ENCODE assay signal across 35 cellular contexts in the genomic region with DNA sequence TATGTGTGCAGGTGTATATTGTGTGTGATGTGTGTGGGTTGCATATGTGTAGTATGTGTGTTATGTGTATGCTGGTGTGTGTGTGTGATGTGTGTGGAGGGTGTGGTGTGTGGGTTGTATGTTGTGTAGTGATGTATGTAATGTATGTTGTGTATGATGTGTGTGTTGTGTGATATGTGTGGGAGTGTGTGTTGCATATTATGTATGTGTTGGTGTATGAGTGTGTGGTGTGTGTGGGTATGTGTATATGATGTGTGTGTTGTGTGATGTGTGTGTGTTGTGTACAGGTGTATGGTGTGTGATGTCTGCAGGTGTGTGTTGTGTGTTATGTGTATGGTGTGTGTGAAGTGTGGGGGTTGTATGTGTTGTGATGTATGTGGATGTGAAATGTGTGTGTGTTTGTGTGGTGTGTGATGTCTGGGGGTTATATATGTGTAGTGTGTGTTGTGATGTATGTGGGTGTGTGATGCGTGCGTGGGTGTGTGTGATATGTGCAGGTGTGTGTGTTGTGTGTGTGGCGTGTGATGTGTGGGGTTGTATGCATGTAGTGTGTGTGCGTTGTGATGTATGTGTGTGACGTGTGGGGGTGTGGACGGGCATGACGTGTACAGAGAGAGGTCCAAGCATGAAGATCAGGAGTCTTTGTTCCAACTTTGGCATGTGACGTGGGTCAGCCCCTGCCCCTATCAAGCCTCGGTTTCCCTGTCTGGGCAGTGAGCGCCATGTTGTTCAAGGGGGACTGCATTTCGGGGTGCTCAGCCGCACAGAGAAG. TPM values are rescaled to one million over a fixed set of nuclear protein-coding genes. Genes with fewer than 3 reads are reported as not detected.
A peak's percentile ranks its signal among the peaks of the same experiment; 100 is the strongest.
DNase-seq lines count a peak whose midpoint lies in the region; ATAC-seq, FAIRE-seq and TF ChIP-seq lines count a peak whose summit lies in the region.
"Had no signal": no experiment of that assay in that cellular context is flagged by ENCODE, and none has a peak within 500 bp of the region (broad histone marks: within the 10 kb centered on the region; RNA-seq: fewer than 3 reads in every experiment).

No MANE protein-coding gene starts in this region.

- FAIRE-seq in GM12878 (lab: Jason Lieb, UNC) = no peak
- FAIRE-seq: islet of Langerhans had no signal

- peaks cover 45% of the 10 kb centered on the region for H3F3A ChIP-seq in DOHH2 (ENCODE audit: control insufficient read depth, insufficient read depth)

- ATAC-seq in GM12878 (no peak), GM21367 (IDR thresholded peaks at IDR 0.05; ENCODE audit: unreplicated experiment) (no peak)
- ATAC-seq: esophagus mucosa; foreskin keratinocyte; left lung; stimulated activated naive CD8-positive, alpha-beta T cell treated with anti-CD3 and anti-CD28 coated beads, Interleukin-15, Interleukin-2, amounts not matched to agents 100 U/mL and 50 U/mL, for 24 hours had no signal

- no peak for TF ChIP-seq CTCF in DOHH2 (IDR thresholded peaks at IDR 0.05; ENCODE audit: low read depth, low read length, poor library complexity, severe bottlenecking)
- no peak for TF ChIP-seq CTCF in GM12878 (IDR thresholded peaks at IDR 0.05 in 2 of 3, conservative IDR thresholded peaks at IDR 0.05 in 1 of 3; ENCODE audit: control insufficient read depth in 2 of 3, extremely low read depth in 1 of 3, insufficient read depth in 1 of 3, low read depth in 3 of 3, low read length in 3 of 3)

- POLR2A ChIA-PET in GM12878 (lab: Charles Lee) = interaction anchor here (1.1 kb wide), 1 partner anchor 8 kb away, joined by 4 read pairs; no protein-coding TSS in a partner anchor

- no peaks in the 10 kb centered on the region for H3K36me3 ChIP-seq in DOHH2 (ENCODE audit: control insufficient read depth, low read length)
- no peaks in the 10 kb centered on the region for H3K36me3 ChIP-seq in GM12878 (ENCODE audit: control insufficient read depth in 2 of 2, insufficient read depth in 2 of 2, low read length in 1 of 2)
- H3K36me3 ChIP-seq in trophoblast cell (ENCODE audit: control insufficient read depth in 1 of 2, insufficient read depth in 2 of 2, low read length in 2 of 2) = no peaks in the 10 kb centered on the region
- H3K36me3 ChIP-seq: adrenal gland, left lung, right atrium auricular region, uterus had no signal

- H2AK5ac ChIP-seq in trophoblast cell (ENCODE audit: low read length) = no peak overlapping the region

- no peaks in the 10 kb centered on the region for H3K9me3 ChIP-seq in DOHH2 (ENCODE audit: control insufficient read depth, insufficient read depth, low read length)
- H3K9me3 ChIP-seq in GM12878 (replicated peaks; ENCODE audit: control insufficient read depth, insufficient read depth, low read length) = no peaks in the 10 kb centered on the region
- peaks cover 7% of the 10 kb centered on the region for H3K9me3 ChIP-seq in trophoblast cell (ENCODE audit: insufficient read depth, low read depth, low read length)
- H3K9me3 ChIP-seq: adrenal gland, left lung, right atrium auricular region, uterus had no signal

- no TSS peak for BruUV-seq in GM12878 (replicated peaks; lab: Mats Ljungman, UMichigan)

- H3K27ac ChIP-seq in DOHH2 (ENCODE audit: low read depth, low read length) (no peak overlapping the region), GM12878 (ENCODE audit: control insufficient read depth, insufficient read depth) (no peak overlapping the region), trophoblast cell (ENCODE audit: low read depth, low read length) (no peak overlapping the region)
- H3K27ac ChIP-seq: adrenal gland, foreskin keratinocyte, left lung, right atrium auricular region, uterus had no signal

- H3K79me2 ChIP-seq in DOHH2 (ENCODE audit: control insufficient read depth, low read length) (peaks cover 26% of the 10 kb centered on the region), GM12878 (ENCODE audit: control insufficient read depth, insufficient read depth, low read length) (no peaks in the 10 kb centered on the region), trophoblast cell (ENCODE audit: control insufficient read depth, insufficient read depth, low read length, poor library complexity) (no peaks in the 10 kb centered on the region)

- CTCF ChIA-PET in GM12878 (lab: Yijun Ruan, JAX) = interaction anchor here (1.4 to 4.4 kb wide), 7 partner anchors 27 to 357 kb away, joined by 3 to 115 read pairs (median 13); no protein-coding TSS in a partner anchor

- SMC1A ChIA-PET in GM12878 (lab: Charles Lee; ENCODE audit: uncharacterized antibody, unreplicated experiment) = interaction anchor here (1.3 to 3.5 kb wide), 6 partner anchors 8 to 353 kb away, joined by 3 to 32 read pairs (median 17); no protein-coding TSS in a partner anchor

- no peak overlapping the region for H4K91ac ChIP-seq in trophoblast cell (ENCODE audit: low read depth, low read length)

- TF ChIP-seq POLR2A in GM12878 (IDR thresholded peaks at IDR 0.05; ENCODE audit: low read depth, low read length) = no peak

- H2BK120ac ChIP-seq in trophoblast cell (ENCODE audit: insufficient read depth, low read length, poor library complexity) = no peak overlapping the region

- H3K4me1 ChIP-seq in DOHH2 (ENCODE audit: control insufficient read depth, low read length) (peaks cover 74% of the 10 kb centered on the region), GM12878 (ENCODE audit: control insufficient read depth, insufficient read depth, low read length) (peaks cover 38% of the 10 kb centered on the region), trophoblast cell (ENCODE audit: control insufficient read depth in 1 of 2, insufficient read depth in 2 of 2, low read length in 2 of 2) (peaks cover 8 to 9% of the 10 kb centered on the region in 2 experiments)
- H3K4me1 ChIP-seq: adrenal gland, foreskin keratinocyte, left lung, right atrium auricular region, uterus had no signal

- in situ Hi-C loops in GM12878 (cut with MboI) = no loop called here

- no peaks in the 10 kb centered on the region for H3K79me1 ChIP-seq in trophoblast cell (ENCODE audit: low read length)

- no peak overlapping the region for H4K12ac ChIP-seq in trophoblast cell (ENCODE audit: low read depth, low read length)

- no peak overlapping the region for H4K8ac ChIP-seq in trophoblast cell (ENCODE audit: low read depth, low read length)

- H3K9me2 ChIP-seq in DOHH2 (replicated peaks; ENCODE audit: control insufficient read depth, low read length) = no peaks in the 10 kb centered on the region

- H3K4me2 ChIP-seq in DOHH2 (ENCODE audit: low read length) (0 out of 2 replicates have a peak overlapping the region, but pooled peaks have one; percentile 88), GM12878 (ENCODE audit: control insufficient read depth, insufficient read depth) (no peak overlapping the region), trophoblast cell (ENCODE audit: low read length) (no peak overlapping the region)

- RAD21 ChIA-PET in GM12878 (lab: Charles Lee; ENCODE audit: unreplicated experiment) = interaction anchor here (0.9 to 3.4 kb wide), 4 partner anchors 123 to 353 kb away, joined by 3 to 47 read pairs (median 22); no protein-coding TSS in a partner anchor

- DNase-seq in NCI-H69 (lab: John Stamatoyannopoulos, UW) = peak; percentile 53
- DNase-seq in GM12878 (ENCODE audit: low read depth, low spot score) = no peak
- no peak for DNase-seq in trophoblast cell
- DNase-seq in mucosa of gallbladder (ENCODE audit: low spot score) = no peak
- DNase-seq in stimulated activated CD4-positive, alpha-beta T cell treated with anti-CD3 and anti-CD28 coated beads, Interleukin-2, amount 100 ng/mL, for 48 hours = no peak
- DNase-seq: activated CD4-positive, alpha-beta memory T cell treated with anti-CD3 and anti-CD28 coated beads for 36 hours; activated CD8-positive, alpha-beta memory T cell treated with anti-CD3 and anti-CD28 coated beads, Interleukin-2, amount 50 U/mL, for 48 hours; activated naive CD4-positive, alpha-beta T cell treated with anti-CD3 and anti-CD28 coated beads, Interleukin-2, amount 10 ng/mL, durations not matched to agents 7 days and 5 days; adrenal gland; C1 segment of cervical spinal cord; cerebellar nuclear complex; DMS79 treated with DMSO at 0.1 percent for 48 hours; foreskin keratinocyte; GF-D8; GOT3; head of caudate nucleus; mesendoderm; MV-4-11; NCI-H1436 treated with DMSO at 0.1 percent for 48 hours; NCI-H2081 treated with DMSO at 0.1 percent for 48 hours; NCI-H748 treated with DMSO at 0.1 percent for 48 hours; RPMI8226; stimulated activated CD4-positive, alpha-beta T cell treated with anti-CD3 and anti-CD28 coated beads, Interleukin-1b, Interleukin-23, amount 100 ng/mL, for 48 hours; stimulated activated naive CD8-positive, alpha-beta T cell treated with anti-CD3 and anti-CD28 coated beads, Interleukin-15, Interleukin-2, amounts not matched to agents 100 U/mL and 50 U/mL, for 24 hours; uterus had no signal

- intact Hi-C loops in GM12878 (cut with micrococcal nuclease; ENCODE audit: unreplicated experiment) = loop anchor here (10.0 kb wide), 2 partner anchors 443 to 513 kb away; a partner anchor contains a TSS

- H3K27me3 ChIP-seq in DOHH2 (ENCODE audit: control insufficient read depth, low read length) = no peaks in the 10 kb centered on the region
- no peaks in the 10 kb centered on the region for H3K27me3 ChIP-seq in GM12878 (replicated peaks in 1 of 2; ENCODE audit: control insufficient read depth in 2 of 2, insufficient read depth in 2 of 2, low read length in 1 of 2)
- H3K27me3 ChIP-seq in trophoblast cell (ENCODE audit: insufficient read depth, low read length) = no peaks in the 10 kb centered on the region
- H3K27me3 ChIP-seq: right atrium auricular region, uterus had no signal

- no peaks in the 10 kb centered on the region for H4K20me1 ChIP-seq in DOHH2 (ENCODE audit: control insufficient read depth, insufficient read depth, low read depth, low read length)
- no peaks in the 10 kb centered on the region for H4K20me1 ChIP-seq in GM12878 (ENCODE audit: control insufficient read depth, insufficient read depth)

- H3K9ac ChIP-seq in GM12878 (ENCODE audit: control insufficient read depth, insufficient read depth, low read length) (no peak overlapping the region), trophoblast cell (ENCODE audit: low read length) (no peak overlapping the region)

- H2AFZ ChIP-seq in GM12878 (ENCODE audit: control insufficient read depth, low read depth, low read length) (no peak overlapping the region), trophoblast cell (ENCODE audit: insufficient read depth, low read length, poor library complexity) (no peak overlapping the region)

- WGBS in GM12878 (ENCODE audit: insufficient coverage, insufficient replicate concordance, low lambda C conversion rate, missing lambda C conversion rate) = 74% methylated on average over 11 of the region's 12 CpGs
- 100% methylated on average over 7 of the region's 12 CpGs for WGBS in trophoblast cell (ENCODE audit: extremely low coverage, insufficient coverage, insufficient read length)

- H2BK5ac ChIP-seq in trophoblast cell (ENCODE audit: low read depth, low read length, poor library complexity) = no peak overlapping the region

- H3K18ac ChIP-seq in trophoblast cell (ENCODE audit: low read length) = no peak overlapping the region

- no peak for TF ChIP-seq RAD21 in GM12878 (IDR thresholded peaks at IDR 0.05; ENCODE audit: insufficient read depth, low read depth, low read length)

- no peak overlapping the region for H2BK12ac ChIP-seq in trophoblast cell (ENCODE audit: low read length)

- no peak overlapping the region for H3K4me3 ChIP-seq in DOHH2 (ENCODE audit: low read length)
- no peak overlapping the region for H3K4me3 ChIP-seq in GM12878
- peak overlapping the region; percentile 16 for H3K4me3 ChIP-seq in trophoblast cell (ENCODE audit: low read depth, low read length)
- H3K4me3 ChIP-seq: adrenal gland, left lung, right atrium auricular region, uterus had no signal

- H3K14ac ChIP-seq in trophoblast cell (ENCODE audit: low read length) = no peak overlapping the region

- peak overlapping the region; percentile 29 for H3K23ac ChIP-seq in trophoblast cell (ENCODE audit: low read length)

- TF ChIP-seq EP300 in GM12878 (IDR thresholded peaks at IDR 0.05; ENCODE audit: borderline replicate concordance in 1 of 2, control insufficient read depth in 1 of 2, low read depth in 2 of 2, low read length in 2 of 2) = no peak

- H3K4ac ChIP-seq in trophoblast cell (ENCODE audit: low read depth, low read length) = no peak overlapping the region

RNA-seq across cellular contexts. Expression of a gene that starts 8.5 kb away (rescaled TPM):
- total RNA-seq in GM12878 (2013; cell fraction: nucleolus; rRNA removed) = 0.51 and 1.2 TPM in 2 replicates
- total RNA-seq in GM12878 (2014; rRNA removed) = 0.23 and 0.33 TPM in 2 replicates
- 0.27 and 0.28 TPM in 2 replicates for total RNA-seq in GM12878 (2014; rRNA removed; fragmentation: Illumina TruSeq; extraction: Trizol)
- total RNA-seq in GM12878 (2021) = 0.69 and 0.80 TPM in 2 replicates
- 0.16 TPM for polyA plus RNA-seq in GM12878 (2011; ENCODE audit: low read depth)
- polyA plus RNA-seq in GM12878 (2011; rRNA removed) = 0.01 TPM in 2 replicates
- 0.04 and 0.08 TPM in 2 replicates for polyA plus RNA-seq in GM12878 (2011; cell fraction: cytosol; rRNA removed)
- polyA plus RNA-seq in GM12878 (2011; cell fraction: nucleus; rRNA removed) = 0.25 and 0.26 TPM in 2 replicates
- 0.48 and 0.51 TPM in 2 replicates for polyA plus RNA-seq in GM12878 (2012)
- 0.08 and 0.10 TPM in 2 replicates for polyA plus RNA-seq in GM12878 (2014; fragmentation: Illumina TruSeq; extraction: Trizol)
- not detected for polyA plus RNA-seq in GM12878 (2014; fragmentation: Nextera tagmentation; extraction: Ambion mirVana)
- 0.38 and 0.47 TPM in 2 replicates for polyA plus RNA-seq in GM12878 (2014; rRNA removed)
- under 1 TPM in 1 of 2 experiments, not detected in 1; 0.15 TPM for polyA plus RNA-seq in GM12878 (2016; fragmentation: Nextera tagmentation; extraction: Ambion mirVana)
- 0.07 and 0.10 TPM in 2 replicates for polyA minus RNA-seq in GM12878 (2011; rRNA and poly(A)+ RNA removed)
- not detected in 2 replicates for polyA minus RNA-seq in GM12878 (2011; cell fraction: cytosol; rRNA and poly(A)+ RNA removed)
- 0.10 and 0.12 TPM in 2 replicates for polyA minus RNA-seq in GM12878 (2011; cell fraction: nucleus; rRNA and poly(A)+ RNA removed)
- 5.1 and 5.5 TPM in 2 replicates for polyA plus RNA-seq in trophoblast cell (2013)
- total RNA-seq in mucosa of gallbladder = 0.06 TPM
- total RNA-seq: activated CD4-positive, alpha-beta memory T cell treated with anti-CD3 and anti-CD28 coated beads for 36 hours; activated T-helper 1 cell treated with anti-CD3 and anti-CD28 coated beads, Interleukin-12 subunit alpha, Interleukin-12 subunit beta, Interleukin-2, Interleukin-4 antibody, amounts not matched to agents 30 ng/mL and 10 ng/mL and 1 ng/mL, durations not matched to agents 14 hours and 24 hours and 36 hours; dermis microvascular lymphatic vessel endothelial cell; esophagus mucosa; foreskin keratinocyte; T-helper 1 cell treated with Interleukin-12 subunit alpha and Interleukin-12 subunit beta and Interleukin-4 antibody, amounts not matched to agents 30 ng/mL and 1 ng/mL, for 36 hours had no signal
- polyA plus RNA-seq: AG04450, foreskin keratinocyte had no signal
